25 cellular contexts compared by ENCODE assay signal in genomic region chr4:125125256-125125655, GRCh38.
A peak's percentile ranks its signal among the peaks of the same experiment; 100 is the strongest.
DNase-seq lines count a peak whose midpoint lies in the region; ATAC-seq and TF ChIP-seq lines count a peak whose summit lies in the region.
"Had no signal": no experiment of that assay in that cellular context is flagged by ENCODE, and none has a peak within 500 bp of the region (broad histone marks: within the 10 kb centered on the region; RNA-seq: fewer than 3 reads in every experiment).

No MANE protein-coding gene starts in this region.

- no peak overlapping the region for H3K23ac ChIP-seq in H9 (ENCODE audit: insufficient read length, low read depth, low read length)

- H3K79me2 ChIP-seq in H9 (ENCODE audit: insufficient read depth, low read length) (no peaks in the 10 kb centered on the region), osteoblast (ENCODE audit: insufficient read depth, low read length) (no peaks in the 10 kb centered on the region)

- H3K4me2 ChIP-seq in H9 (ENCODE audit: insufficient read depth, insufficient read length, low read length) (peak overlapping the region; percentile 19), osteoblast (ENCODE audit: insufficient read depth, low read length) (peak overlapping the region; percentile 41)
- H3K4me2 ChIP-seq: BLaER1 had no signal

- H3K36me3 ChIP-seq in osteoblast (ENCODE audit: insufficient read depth, low read length), result no peaks in the 10 kb centered on the region
- H3K36me3 ChIP-seq: BLaER1, breast epithelium had no signal

- no peaks in the 10 kb centered on the region for H3K23me2 ChIP-seq in H9 (ENCODE audit: insufficient read length, low read depth, low read length, poor library complexity, severe bottlenecking)

- H2BK12ac ChIP-seq in H9 (ENCODE audit: insufficient read length, low read depth, low read length), result no peak overlapping the region

- H3K27me3 ChIP-seq in H9 (ENCODE audit: insufficient read depth, low read length), result no peaks in the 10 kb centered on the region
- H3K27me3 ChIP-seq in osteoblast (ENCODE audit: insufficient read depth, low read length), result no peaks in the 10 kb centered on the region
- H3K27me3 ChIP-seq: BLaER1, breast epithelium had no signal

- no peak overlapping the region for H3K4ac ChIP-seq in H9 (ENCODE audit: low read depth, low read length)

- no peak overlapping the region for H4K5ac ChIP-seq in H9 (ENCODE audit: insufficient read length, low read depth, low read length)

- H4K91ac ChIP-seq in H9 (ENCODE audit: insufficient read length, low read depth, low read length), result no peak overlapping the region

- no peaks in the 10 kb centered on the region for H3K4me1 ChIP-seq in H9 (ENCODE audit: insufficient read depth, low read length)
- H3K4me1 ChIP-seq in osteoblast (ENCODE audit: insufficient read depth, low read length), result no peaks in the 10 kb centered on the region
- H3K4me1 ChIP-seq: BLaER1, breast epithelium had no signal

- no peak overlapping the region for H2BK15ac ChIP-seq in H9 (ENCODE audit: low read depth, low read length)

- H3T11ph ChIP-seq in H9 (ENCODE audit: low read length), result no peak overlapping the region

- no peaks in the 10 kb centered on the region for H3K36me3 Mint-ChIP-seq in H9 (ENCODE audit: insufficient read depth in 1 of 3, low read depth in 3 of 3)
- H3K36me3 Mint-ChIP-seq: activated naive CD4-positive, alpha-beta T cell treated with anti-CD3 and anti-CD28 coated beads, Interleukin-2, amount 50 U/mL, for 24 hours; IgD-negative memory B cell had no signal

- H3K4me3 ChIP-seq in fibroblast of pulmonary artery (replicated peaks; ENCODE audit: low read depth, low read length), result no peak overlapping the region
- H3K4me3 ChIP-seq in osteoblast (ENCODE audit: insufficient read depth, low read length), result peak overlapping the region; percentile 41
- H3K4me3 ChIP-seq: BLaER1, breast epithelium, mucosa of descending colon had no signal

- H3K27me3 Mint-ChIP-seq in H9 (ENCODE audit: low read depth), result no peaks in the 10 kb centered on the region
- H3K27me3 Mint-ChIP-seq: activated naive CD4-positive, alpha-beta T cell treated with anti-CD3 and anti-CD28 coated beads, Interleukin-2, amount 50 U/mL, for 24 hours; IgD-negative memory B cell had no signal

- H3K27ac ChIP-seq in H9 (ENCODE audit: insufficient read length, low read depth, low read length) (no peak overlapping the region), osteoblast (ENCODE audit: low read depth, low read length) (no peak overlapping the region)
- H3K27ac ChIP-seq: BLaER1, breast epithelium, HL-60, RWPE1 had no signal

- no peak overlapping the region for H3K4me3 Mint-ChIP-seq in H9
- H3K4me3 Mint-ChIP-seq: activated naive CD4-positive, alpha-beta T cell treated with anti-CD3 and anti-CD28 coated beads, Interleukin-2, amount 50 U/mL, for 24 hours; IgD-negative memory B cell had no signal

- no peak for ATAC-seq in GM18520 (IDR thresholded peaks at IDR 0.05; ENCODE audit: unreplicated experiment)
- ATAC-seq: esophagus mucosa, left ventricle myocardium superior, mucosa of descending colon had no signal

- peaks cover 9 to 18% of the 10 kb centered on the region in 2 experiments for H3K4me1 Mint-ChIP-seq in H9
- H3K4me1 Mint-ChIP-seq: activated naive CD4-positive, alpha-beta T cell treated with anti-CD3 and anti-CD28 coated beads, Interleukin-2, amount 50 U/mL, for 24 hours; IgD-negative memory B cell had no signal

- no peaks in the 10 kb centered on the region for H3K9me3 Mint-ChIP-seq in H9
- H3K9me3 Mint-ChIP-seq: activated naive CD4-positive, alpha-beta T cell treated with anti-CD3 and anti-CD28 coated beads, Interleukin-2, amount 50 U/mL, for 24 hours had no signal

- H2BK20ac ChIP-seq in H9 (ENCODE audit: low read depth, low read length, poor library complexity, severe bottlenecking), result no peak overlapping the region

- no peak overlapping the region for H3K9ac ChIP-seq in H9 (ENCODE audit: extremely low read depth, insufficient read length, low read length)
- H3K9ac ChIP-seq: BLaER1 had no signal

- no peak overlapping the region for H3K14ac ChIP-seq in H9 (ENCODE audit: insufficient read depth, low read length)

- H3K79me1 ChIP-seq in H9 (ENCODE audit: insufficient read depth, low read depth, low read length, poor library complexity, severe bottlenecking), result no peaks in the 10 kb centered on the region

- no peak overlapping the region for H2BK5ac ChIP-seq in H9 (ENCODE audit: insufficient read length, low read length)

- no peak overlapping the region for H4K8ac ChIP-seq in H9 (replicated peaks; ENCODE audit: insufficient read length, low read depth, low read length)

- H2AFZ ChIP-seq in H9 (ENCODE audit: low read length) (peak overlapping the region; percentile 22), osteoblast (ENCODE audit: low read length) (peak overlapping the region; percentile 79)

- WGBS in H9 (ENCODE audit: extremely low coverage, insufficient read length, low lambda C conversion rate), result no CpG with 5 or more reads among the region's 3 CpGs

- TF ChIP-seq CTCF in H9 (conservative IDR thresholded peaks at IDR 0.05), result no peak
- no peak for TF ChIP-seq CTCF in fibroblast of pulmonary artery (IDR thresholded peaks at IDR 0.05; ENCODE audit: low read length, missing control alignments)
- TF ChIP-seq CTCF in osteoblast (IDR thresholded peaks at IDR 0.05; ENCODE audit: extremely low read depth, low read depth, low read length), result no peak

- peak overlapping the region in 1 of 3 experiments; percentile 52; a peak in 3 of 7 replicates for H3K27ac Mint-ChIP-seq in H9
- H3K27ac Mint-ChIP-seq: activated naive CD4-positive, alpha-beta T cell treated with anti-CD3 and anti-CD28 coated beads, Interleukin-2, amount 50 U/mL, for 24 hours; IgD-negative memory B cell had no signal

- no peak overlapping the region for H3K18ac ChIP-seq in H9 (ENCODE audit: insufficient read length, low read depth, low read length)

- DNase-seq in H9, result no peak
- peak; percentile 37 for DNase-seq in brain pericyte (ENCODE audit: low read depth, low spot score)
- DNase-seq in fibroblast of pulmonary artery (ENCODE audit: low read depth), result peak; percentile 62
- DNase-seq in osteoblast (ENCODE audit: insufficient read length, low spot score, missing footprints), result no peak
- DNase-seq in NCI-H2171 (lab: John Stamatoyannopoulos, UW), result no peak
- DNase-seq in stimulated activated CD4-positive, alpha-beta T cell treated with anti-CD3 and anti-CD28 coated beads, Interleukin-4, amount 100 ng/mL, for 24 hours, result no peak
- no peak for DNase-seq in DMS153 treated with DMSO at 0.1 percent for 48 hours (lab: John Stamatoyannopoulos, UW; ENCODE audit: unreplicated experiment)
- DNase-seq: activated CD4-positive, alpha-beta T cell treated with anti-CD3 and anti-CD28 coated beads for 1 hour; Calu3; EL; head of caudate nucleus; left ventricle myocardium superior; MM.1S; mucosa of descending colon; NCI-H1436 treated with DMSO at 0.1 percent for 48 hours; NCI-H526; nucleus accumbens had no signal

- H2AK5ac ChIP-seq in H9 (ENCODE audit: insufficient read length, low read length), result no peak overlapping the region

- no peak overlapping the region for H3K56ac ChIP-seq in H9 (ENCODE audit: insufficient read length, low read depth, low read length)

- H3K9me3 ChIP-seq in H9 (ENCODE audit: control insufficient read depth, low read depth, low read length) (no peaks in the 10 kb centered on the region), osteoblast (ENCODE audit: low read depth, low read length) (no peaks in the 10 kb centered on the region)
- H3K9me3 ChIP-seq: BLaER1, breast epithelium, mucosa of descending colon had no signal

- H4K20me1 ChIP-seq in H9 (ENCODE audit: control insufficient read depth, insufficient read depth, insufficient read length), result no peaks in the 10 kb centered on the region
- no peaks in the 10 kb centered on the region for H4K20me1 ChIP-seq in osteoblast (ENCODE audit: insufficient read depth, low read length)
- H4K20me1 ChIP-seq: BLaER1 had no signal

- H2BK120ac ChIP-seq in H9 (ENCODE audit: low read depth, low read length, poor library complexity, severe bottlenecking), result no peak overlapping the region

Comparison
In these comparisons a context has a peak if more than half of its experiments do, and no peak if none do; other contexts are left out.
1. DNase-seq: peak in brain pericyte (single experiment) and fibroblast of pulmonary artery (single experiment); none in H9 (single experiment), osteoblast (single experiment), NCI-H2171 (single experiment), stimulated activated CD4-positive, alpha-beta T cell treated with anti-CD3 and anti-CD28 coated beads, Interleukin-4, amount 100 ng/mL, for 24 hours (single experiment) and DMS153 treated with DMSO at 0.1 percent for 48 hours (single experiment).